8 cellular contexts compared by ENCODE assay signal in the genomic region with DNA sequence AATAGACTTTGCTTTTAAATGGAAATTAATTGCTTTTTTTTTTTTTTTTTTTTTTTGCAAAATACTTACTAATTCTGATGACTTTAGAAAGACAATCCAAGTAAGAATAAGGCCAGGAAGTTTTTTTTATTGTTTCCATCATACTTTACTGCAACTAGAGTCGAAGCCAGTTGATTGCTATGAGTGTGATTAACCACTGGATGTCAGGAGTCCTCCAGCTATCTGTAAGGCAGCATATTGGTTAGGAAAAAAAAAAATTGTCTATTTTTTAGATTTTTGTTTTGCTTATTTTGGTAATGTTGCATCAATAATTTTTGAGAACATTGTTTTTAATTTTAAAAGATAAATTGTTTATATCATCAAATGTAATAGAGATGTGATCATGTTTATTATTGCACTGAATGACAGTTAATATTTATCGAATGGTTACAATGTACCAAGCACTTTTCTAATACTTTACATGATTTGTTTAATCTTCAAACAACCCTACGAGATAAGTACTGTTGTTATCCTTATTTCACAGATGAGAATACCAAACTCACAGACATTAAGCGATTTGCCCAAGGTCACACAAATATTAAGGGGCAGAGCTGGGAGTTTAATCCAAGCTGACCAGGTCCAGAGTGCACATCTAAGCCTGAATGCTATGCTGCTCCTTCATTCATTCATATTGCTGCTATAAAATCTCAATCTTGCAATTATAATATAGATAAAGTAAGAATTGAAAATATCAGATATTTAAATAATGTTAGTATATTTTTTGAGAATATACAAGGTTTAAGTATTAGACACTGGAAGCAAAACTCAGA. TPM values are rescaled to one million over a fixed set of nuclear protein-coding genes. Genes with fewer than 3 reads are reported as not detected.
DNase-seq lines count a peak whose midpoint lies in the region; ATAC-seq and TF ChIP-seq lines count a peak whose summit lies in the region.

No MANE protein-coding gene starts in this region.

- DNase-seq in Calu3 (no peak), GM23338 (ENCODE audit: low spot score) (peak; percentile 60), Peyer's patch (no peak), foreskin keratinocyte (peak in 1 of 2 donors; percentile 23), transverse colon (no peak), mucosa of descending colon (no peak)

- no peaks in the 10 kb centered on the region for H3F3A ChIP-seq in GM23338 (replicated peaks; ENCODE audit: low read depth)

- H3K27me3 ChIP-seq in GM23338 (ENCODE audit: insufficient read depth) (no peaks in the 10 kb centered on the region), Peyer's patch (no peaks in the 10 kb centered on the region), foreskin keratinocyte (no peaks in the 10 kb centered on the region), transverse colon (no peaks in the 10 kb centered on the region)

- TF ChIP-seq EP300 in transverse colon (IDR thresholded peaks at IDR 0.05; ENCODE audit: low read depth), result no peak

- H3K36me3 Mint-ChIP-seq in Calu3 (ENCODE audit: insufficient read depth, unreplicated experiment), result no peaks in the 10 kb centered on the region
- H3K36me3 Mint-ChIP-seq in GM23338 (ENCODE audit: low read depth), result no peaks in the 10 kb centered on the region

- H3K79me2 ChIP-seq in GM23338 (replicated peaks; ENCODE audit: insufficient read depth), result no peaks in the 10 kb centered on the region

- H3K27me3 Mint-ChIP-seq in Calu3 (ENCODE audit: unreplicated experiment) (no peaks in the 10 kb centered on the region), GM23338 (ENCODE audit: insufficient read depth, low read depth, poor library complexity) (peaks cover 2% of the 10 kb centered on the region)

- BruUV-seq in Calu3 (replicated peaks; lab: Mats Ljungman, UMichigan), result no TSS peak

- ATAC-seq in GM23338 (peak; percentile 67), foreskin keratinocyte (peak; percentile 65), HG03442 (IDR thresholded peaks at IDR 0.05; ENCODE audit: unreplicated experiment) (no peak), mucosa of descending colon (no peak), HG02938 (IDR thresholded peaks at IDR 0.05; ENCODE audit: unreplicated experiment) (no peak)

- no peak overlapping the region for H2AFZ ChIP-seq in GM23338

- H3K4me1 ChIP-seq in GM23338 (ENCODE audit: insufficient read depth) (no peaks in the 10 kb centered on the region), Peyer's patch (no peaks in the 10 kb centered on the region), foreskin keratinocyte (peaks cover 16% of the 10 kb centered on the region), transverse colon (no peaks in the 10 kb centered on the region), mucosa of descending colon (ENCODE audit: low read depth) (no peaks in the 10 kb centered on the region)

- no peak overlapping the region for H3K4me2 ChIP-seq in GM23338

- no peaks in the 10 kb centered on the region for H3K9me3 ChIP-seq in Peyer's patch
- no peaks in the 10 kb centered on the region for H3K9me3 ChIP-seq in transverse colon
- H3K9me3 ChIP-seq in mucosa of descending colon, result no peaks in the 10 kb centered on the region

- 37 to 48% methylated on average over 4 of the region's 4 CpGs for WGBS in transverse colon (ENCODE audit: low coverage in 1 of 2), 2 donors

- H3K36me3 ChIP-seq in GM23338 (ENCODE audit: insufficient read depth) (no peaks in the 10 kb centered on the region), Peyer's patch (no peaks in the 10 kb centered on the region), transverse colon (no peaks in the 10 kb centered on the region), mucosa of descending colon (ENCODE audit: low read depth) (no peaks in the 10 kb centered on the region)

- H3K4me1 Mint-ChIP-seq in Calu3 (ENCODE audit: low read depth, unreplicated experiment) (peaks cover 8% of the 10 kb centered on the region), GM23338 (peaks cover 5% of the 10 kb centered on the region)

- H3K27ac ChIP-seq in GM23338 (ENCODE audit: low read depth), result no peak overlapping the region
- no peak overlapping the region for H3K27ac ChIP-seq in Peyer's patch
- H3K27ac ChIP-seq in foreskin keratinocyte, result no peak overlapping the region
- H3K27ac ChIP-seq in transverse colon, result no peak overlapping the region

- no peaks in the 10 kb centered on the region for H4K20me1 ChIP-seq in GM23338 (replicated peaks; ENCODE audit: insufficient read depth)

- H3K27ac Mint-ChIP-seq in Calu3 (ENCODE audit: unreplicated experiment) (no peak overlapping the region), GM23338 (no peak overlapping the region)

- H3K4me3 Mint-ChIP-seq in Calu3 (ENCODE audit: low read depth, unreplicated experiment) (no peak overlapping the region), GM23338 (no peak overlapping the region)

- H3K4me3 ChIP-seq in GM23338 (no peak overlapping the region), Peyer's patch (no peak overlapping the region), transverse colon (no peak overlapping the region), mucosa of descending colon (no peak overlapping the region)

- H3K9me3 Mint-ChIP-seq in Calu3 (ENCODE audit: low read depth, unreplicated experiment), result no peaks in the 10 kb centered on the region
- H3K9me3 Mint-ChIP-seq in GM23338, result no peaks in the 10 kb centered on the region

- CTCF ChIA-PET in Calu3 (lab: Charles Lee), result interaction anchor here (0.6 kb wide), 1 partner anchor 115 kb away, joined by 4 read pairs; no protein-coding TSS in a partner anchor

- no peaks in the 10 kb centered on the region for H3K9me2 ChIP-seq in GM23338 (ENCODE audit: insufficient read depth)

- intact Hi-C loops in Calu3 (cut with micrococcal nuclease; ENCODE audit: unreplicated experiment), result loop anchor here (1.0 to 5.0 kb wide), 5 partner anchors 47 to 520 kb away; no protein-coding TSS in a partner anchor
- intact Hi-C loops in transverse colon (cut with DNase I; ENCODE audit: low total_unique reads), result no loop called here
- intact Hi-C loops in mucosa of descending colon (cut with DNase I, micrococcal nuclease), result no loop called here

- in situ Hi-C loops in transverse colon (cut with MboI; ENCODE audit: low pct_ligation_motif_present in 1 of 4, low pct_unique_long_range_greater_than_20kb in 1 of 4, low sequenced_read_pairs in 3 of 4), result no loop called here

- TF ChIP-seq POLR2A in Peyer's patch (IDR thresholded peaks at IDR 0.05) (no peak), transverse colon (IDR thresholded peaks at IDR 0.05) (no peak)

- peak; percentile 35 for TF ChIP-seq CTCF in Calu3 (IDR thresholded peaks at IDR 0.05; ENCODE audit: unreplicated experiment)
- TF ChIP-seq CTCF in GM23338 (conservative IDR thresholded peaks at IDR 0.05; ENCODE audit: low read depth in 2 of 2), result peak; percentile 83 to 90
- peak in 4 of 6 experiments; percentile 25 to 61 (median 58) for TF ChIP-seq CTCF in Peyer's patch (IDR thresholded peaks at IDR 0.05)
- peak; percentile 90 for TF ChIP-seq CTCF in foreskin keratinocyte (conservative IDR thresholded peaks at IDR 0.05)
- peak in 4 of 5 experiments; percentile 28 to 37 (median 35) for TF ChIP-seq CTCF in transverse colon (IDR thresholded peaks at IDR 0.05)
- no peak for TF ChIP-seq CTCF in mucosa of descending colon (IDR thresholded peaks at IDR 0.05)

TF ChIP-seq in GM23338, 12 proteins besides CTCF, POLR2A, EP300 and RAD21:
- TF ChIP-seq NANOG (IDR thresholded peaks at IDR 0.05; ENCODE audit: borderline replicate concordance), result no peak
- TF ChIP-seq, protein P1, sequence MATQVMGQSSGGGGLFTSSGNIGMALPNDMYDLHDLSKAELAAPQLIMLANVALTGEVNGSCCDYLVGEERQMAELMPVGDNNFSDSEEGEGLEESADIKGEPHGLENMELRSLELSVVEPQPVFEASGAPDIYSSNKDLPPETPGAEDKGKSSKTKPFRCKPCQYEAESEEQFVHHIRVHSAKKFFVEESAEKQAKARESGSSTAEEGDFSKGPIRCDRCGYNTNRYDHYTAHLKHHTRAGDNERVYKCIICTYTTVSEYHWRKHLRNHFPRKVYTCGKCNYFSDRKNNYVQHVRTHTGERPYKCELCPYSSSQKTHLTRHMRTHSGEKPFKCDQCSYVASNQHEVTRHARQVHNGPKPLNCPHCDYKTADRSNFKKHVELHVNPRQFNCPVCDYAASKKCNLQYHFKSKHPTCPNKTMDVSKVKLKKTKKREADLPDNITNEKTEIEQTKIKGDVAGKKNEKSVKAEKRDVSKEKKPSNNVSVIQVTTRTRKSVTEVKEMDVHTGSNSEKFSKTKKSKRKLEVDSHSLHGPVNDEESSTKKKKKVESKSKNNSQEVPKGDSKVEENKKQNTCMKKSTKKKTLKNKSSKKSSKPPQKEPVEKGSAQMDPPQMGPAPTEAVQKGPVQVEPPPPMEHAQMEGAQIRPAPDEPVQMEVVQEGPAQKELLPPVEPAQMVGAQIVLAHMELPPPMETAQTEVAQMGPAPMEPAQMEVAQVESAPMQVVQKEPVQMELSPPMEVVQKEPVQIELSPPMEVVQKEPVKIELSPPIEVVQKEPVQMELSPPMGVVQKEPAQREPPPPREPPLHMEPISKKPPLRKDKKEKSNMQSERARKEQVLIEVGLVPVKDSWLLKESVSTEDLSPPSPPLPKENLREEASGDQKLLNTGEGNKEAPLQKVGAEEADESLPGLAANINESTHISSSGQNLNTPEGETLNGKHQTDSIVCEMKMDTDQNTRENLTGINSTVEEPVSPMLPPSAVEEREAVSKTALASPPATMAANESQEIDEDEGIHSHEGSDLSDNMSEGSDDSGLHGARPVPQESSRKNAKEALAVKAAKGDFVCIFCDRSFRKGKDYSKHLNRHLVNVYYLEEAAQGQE (IDR thresholded peaks at IDR 0.05; ENCODE audit: unreplicated experiment), result no peak
- TF ChIP-seq JUNB (IDR thresholded peaks at IDR 0.05; ENCODE audit: unreplicated experiment), result no peak
- no peak for TF ChIP-seq POLR2AphosphoS5 (IDR thresholded peaks at IDR 0.05; ENCODE audit: low read depth)

RNA-seq across cellular contexts. Expression of a gene that starts 19.9 kb away (rescaled TPM):
- total RNA-seq in Calu3 (2022), result not detected in 2 replicates
- not detected in 2 replicates for total RNA-seq in GM23338 (2014; rRNA removed; shearing (Covaris generic))
- polyA plus RNA-seq in GM23338 (2016; fragmentation: Nextera tagmentation; extraction: Ambion mirVana), result not detected in 2 replicates
- not detected for total RNA-seq in Peyer's patch
- total RNA-seq in foreskin keratinocyte, result not detected in 2 replicates
- not detected in 2 replicates for polyA plus RNA-seq in foreskin keratinocyte
- under 1 TPM in 1 of 4 donors, not detected in 3; 0.41 TPM for total RNA-seq in transverse colon
- total RNA-seq in mucosa of descending colon, result under 1 TPM in 1 of 3 donors, not detected in 2; 0.63 TPM

RNA-seq across cellular contexts. Expression of a gene that starts 34.1 kb away (rescaled TPM):
- total RNA-seq in Calu3 (2022) (not detected in 2 replicates), Peyer's patch (not detected), foreskin keratinocyte (not detected in 2 replicates), transverse colon (not detected), mucosa of descending colon (not detected)
- total RNA-seq in GM23338 (2014; rRNA removed; shearing (Covaris generic)), result not detected in 2 replicates
- polyA plus RNA-seq in GM23338 (2016; fragmentation: Nextera tagmentation; extraction: Ambion mirVana) (not detected in 2 replicates), foreskin keratinocyte (not detected in 2 replicates)

Comparison
In these comparisons a context has a peak if more than half of its experiments do, and no peak if none do; other contexts are left out.
1. ATAC-seq: peak in GM23338 (single experiment) and foreskin keratinocyte (single experiment); none in HG03442 (single experiment), mucosa of descending colon (single experiment) and HG02938 (single experiment).